Comparison of ENCODE assay signal across 1 cellular context in the genomic region with DNA sequence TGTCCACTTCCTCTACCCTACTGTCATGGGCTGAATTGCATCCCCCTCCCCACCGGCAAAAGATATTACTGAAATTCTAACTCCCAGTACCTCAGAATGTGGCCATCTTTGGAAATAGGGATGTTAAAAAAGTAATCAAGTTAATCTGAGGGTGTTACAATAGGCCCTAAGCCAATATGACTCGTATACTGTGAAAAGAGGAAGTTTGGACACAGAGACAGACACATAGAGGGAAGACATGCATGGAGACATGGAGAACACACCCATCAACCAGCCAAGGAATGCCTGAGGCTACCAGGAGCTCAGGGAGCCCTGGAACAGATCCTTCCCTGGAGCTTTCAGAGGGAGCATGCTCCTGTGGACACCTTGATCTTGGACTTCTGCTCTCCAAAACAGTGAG.
TF ChIP-seq lines count a peak whose summit lies in the region.

No MANE protein-coding gene starts in this region.

TF ChIP-seq in GM12878, 131 proteins besides CTCF, POLR2A, EP300 and RAD21 (continued from another document):
- TF ChIP-seq SPI1 (IDR thresholded peaks at IDR 0.05; ENCODE audit: borderline replicate concordance, insufficient read depth, low read depth, low read length) (0 out of 2 replicates have a peak, but pooled peaks have one; percentile 10), POLR2AphosphoS2 (IDR thresholded peaks at IDR 0.05; ENCODE audit: low read depth, low read length) (no peak), CBFB (IDR thresholded peaks at IDR 0.05; ENCODE audit: low read depth) (no peak), IKZF1 (conservative IDR thresholded peaks at IDR 0.05) (peak; percentile 14; the same call in 1 of the 2 replicates)
TF ChIP-seq in GM12878: peak in this region for 2.
